8 cellular contexts compared by ENCODE assay signal in the genomic region with DNA sequence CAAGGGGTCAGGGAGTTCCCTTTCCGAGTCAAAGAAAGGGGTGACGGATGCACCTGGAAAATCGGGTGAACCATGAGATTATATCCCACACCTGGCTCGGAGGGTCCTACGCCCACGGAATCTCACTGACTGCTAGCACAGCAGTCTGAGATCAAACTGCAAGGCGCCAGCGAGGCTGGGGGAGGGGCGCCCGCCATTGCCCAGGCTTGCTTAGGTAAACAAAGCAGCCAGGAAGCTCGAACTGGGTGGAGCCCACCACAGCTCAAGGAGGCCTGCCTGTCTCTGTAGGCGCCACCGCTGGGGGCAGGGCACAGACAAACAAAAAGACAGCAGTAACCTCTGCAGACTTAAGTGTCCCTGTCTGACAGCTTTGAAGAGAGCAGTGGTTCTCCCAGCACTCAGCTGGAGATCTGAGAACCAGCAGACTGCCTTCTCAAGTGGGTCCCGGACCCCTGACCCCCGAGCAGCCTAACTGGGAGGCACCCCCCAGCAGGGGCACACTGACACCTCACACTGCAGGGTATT. TPM values are rescaled to one million over a fixed set of nuclear protein-coding genes. Genes with fewer than 3 reads are reported as not detected.
DNase-seq lines count a peak whose midpoint lies in the region; ATAC-seq and TF ChIP-seq lines count a peak whose summit lies in the region.
"Not testable (repeated sequence)": the region's sequence is repeated elsewhere in the genome, so short reads cannot be mapped to it uniquely, and the experiment has no call there.
"Had no signal": no experiment of that assay in that cellular context is flagged by ENCODE, and none has a peak within 500 bp of the region (broad histone marks: within the 10 kb centered on the region; RNA-seq: fewer than 3 reads in every experiment).

No MANE protein-coding gene starts in this region.

- intact Hi-C loops in right lobe of liver (cut with DNase I), result not testable (repeated sequence)
- intact Hi-C loops in posterior vena cava (cut with DNase I), result loop anchor here in 1 of 2 donors (5.0 kb wide), 1 partner anchor 520 kb away; no protein-coding TSS in a partner anchor

- not testable (repeated sequence) for H3K4me1 Mint-ChIP-seq in WTC11, endodermal cell

- H3K36me3 ChIP-seq in NT2/D1 (ENCODE audit: insufficient read depth, insufficient read length, low read length); endodermal cell (ENCODE audit: control insufficient read depth, insufficient read depth, low read length); right lobe of liver: not testable (repeated sequence)

- H3K27ac Mint-ChIP-seq in WTC11, endodermal cell: not testable (repeated sequence)

- not testable (repeated sequence) for H3K4me1 ChIP-seq in NT2/D1 (ENCODE audit: insufficient read depth, insufficient read length); endodermal cell (ENCODE audit: control insufficient read depth, insufficient read depth, low read length); right lobe of liver

- H3K9me3 ChIP-seq in NT2/D1 (ENCODE audit: insufficient read depth, low read length), result peaks cover 38% of the 10 kb centered on the region
- H3K9me3 ChIP-seq in endodermal cell (ENCODE audit: control insufficient read depth, low read length), result peaks cover 23% of the 10 kb centered on the region
- peaks cover 0 to 11% (median 0%) of the 10 kb centered on the region in 4 donors for H3K9me3 ChIP-seq in right lobe of liver

- not testable (repeated sequence) for H3K4me3 ChIP-seq in NT2/D1 (ENCODE audit: insufficient read length, low read depth); endodermal cell (ENCODE audit: low read length); right lobe of liver

- H3K36me3 Mint-ChIP-seq in WTC11, result peaks cover 43% of the 10 kb centered on the region
- H3K36me3 Mint-ChIP-seq in endodermal cell (ENCODE audit: low read depth), result peaks cover 10% of the 10 kb centered on the region

- not testable (repeated sequence) for TF ChIP-seq CTCF in WTC11 (IDR thresholded peaks at IDR 0.05); right lobe of liver (IDR thresholded peaks at IDR 0.05)
- peak; percentile 19 for TF ChIP-seq CTCF in endodermal cell (conservative IDR thresholded peaks at IDR 0.05)

- DNase-seq in DMS53 (lab: John Stamatoyannopoulos, UW) (peak; percentile 63), NCI-H2171 (lab: John Stamatoyannopoulos, UW) (peak; percentile 6), NT2/D1 (ENCODE audit: low read depth, low spot score) (peak; percentile 28), WTC11 (ENCODE audit: low spot score) (peak; percentile 38), endodermal cell (peak; percentile 74), right lobe of liver (peak in 2 of 3 donors; percentile 16 to 20), posterior vena cava (ENCODE audit: low spot score) (peak; percentile 19)

- POLR2A ChIA-PET in WTC11 (lab: Charles Lee), result not testable (repeated sequence)

- peaks cover 11% of the 10 kb centered on the region for H3K27me3 Mint-ChIP-seq in WTC11 (ENCODE audit: low read depth)
- H3K27me3 Mint-ChIP-seq in endodermal cell (ENCODE audit: insufficient read depth), result not testable (repeated sequence)

- CTCF ChIA-PET in WTC11 (lab: Charles Lee), result interaction anchor here (0.8 to 0.9 kb wide), 5 partner anchors 11 to 85 kb away, joined by 3 to 6 read pairs (median 3); no protein-coding TSS in a partner anchor

- H3K4me3 Mint-ChIP-seq in WTC11, endodermal cell: not testable (repeated sequence)

- not testable (repeated sequence) for ATAC-seq in WTC11, right lobe of liver

- not testable (repeated sequence) for H3K27me3 ChIP-seq in NT2/D1 (ENCODE audit: insufficient read depth, insufficient read length); endodermal cell (ENCODE audit: control insufficient read depth, insufficient read depth, low read length, poor library complexity, severe bottlenecking); right lobe of liver

- not testable (repeated sequence) for H3K27ac ChIP-seq in endodermal cell (ENCODE audit: low read depth, low read length); right lobe of liver

- not testable (repeated sequence) for H3K9ac ChIP-seq in NT2/D1 (ENCODE audit: insufficient read length, low read depth); endodermal cell (ENCODE audit: extremely low read depth, low read length, poor library complexity, severe bottlenecking)

- TF ChIP-seq POLR2A in right lobe of liver (IDR thresholded peaks at IDR 0.05), result not testable (repeated sequence)

- H3K9me3 Mint-ChIP-seq in WTC11, result peaks cover 47% of the 10 kb centered on the region
- H3K9me3 Mint-ChIP-seq in endodermal cell, result peaks cover 43% of the 10 kb centered on the region

- 52% methylated on average over 6 to 15 of the region's 15 CpGs for WGBS in endodermal cell (ENCODE audit: insufficient coverage in 1 of 2, insufficient read length in 1 of 2), 2 experiments
- no CpG with 5 or more reads among the region's 15 CpGs for WGBS in right lobe of liver (ENCODE audit: insufficient coverage, low coverage, low lambda C conversion rate, missing lambda C conversion rate)

RNA-seq across cellular contexts. Expression of a gene that starts 25.3 kb away (rescaled TPM):
- total RNA-seq in WTC11 (2021), result 12.1 to 14.7 TPM (median 13.0 TPM) in 3 replicates
- total RNA-seq in endodermal cell, result 10 to 100 TPM; 20.7 to 31.1 TPM
- 7.3 TPM for polyA plus RNA-seq in endodermal cell (2013, experiment 1 of 2)
- 5.6 TPM for polyA plus RNA-seq in endodermal cell (2013, experiment 2 of 2)
- 100 to 1,000 TPM in 2 of 6 experiments, 10 to 100 TPM in 4; 14.4 to 112 (median 89.3) TPM for total RNA-seq in right lobe of liver
- total RNA-seq in posterior vena cava, result 10 to 100 TPM; 10.6 to 15.5 TPM
- polyA plus RNA-seq: CD14-positive monocyte had no signal

Comparison
In these comparisons a context has a peak if more than half of its experiments do, and no peak if none do; other contexts are left out.
1. DNase-seq: peak in every context shown above with its lines; median percentile 74 in endodermal cell; 63 in DMS53; 38 in WTC11; 28 in NT2/D1; 19 in posterior vena cava; 18 in right lobe of liver; 6 in NCI-H2171.